ENCODE assay signal across 11 cellular contexts in the genomic region with DNA sequence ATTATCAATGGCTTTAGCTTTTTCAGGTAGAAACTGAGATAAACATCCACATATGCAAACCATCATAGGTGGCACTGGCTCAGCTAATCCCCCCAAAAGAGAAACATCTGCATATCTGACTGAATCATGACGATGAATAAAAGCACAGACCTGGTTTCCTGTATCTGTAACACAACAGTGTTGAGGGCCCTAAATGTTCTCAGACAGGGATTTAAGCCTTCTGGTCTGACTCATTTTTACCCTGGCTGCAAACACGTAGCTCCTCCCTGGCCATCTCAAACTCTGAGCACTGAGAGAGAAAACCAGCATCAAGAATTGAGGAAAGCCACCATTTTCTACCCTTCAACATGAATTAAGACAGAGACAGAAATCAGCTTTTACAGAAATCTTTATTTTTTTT. TPM values are rescaled to one million over a fixed set of nuclear protein-coding genes. Genes with fewer than 3 reads are reported as not detected.
A peak's percentile ranks its signal among the peaks of the same experiment; 100 is the strongest.
DNase-seq lines count a peak whose midpoint lies in the region; ATAC-seq and TF ChIP-seq lines count a peak whose summit lies in the region.
"Had no signal": no experiment of that assay in that cellular context is flagged by ENCODE, and none has a peak within 500 bp of the region (broad histone marks: within the 10 kb centered on the region; RNA-seq: fewer than 3 reads in every experiment).

No MANE protein-coding gene starts in this region.

- H3K27ac ChIP-seq in foreskin keratinocyte = no peak overlapping the region
- no peak overlapping the region for H3K27ac ChIP-seq in SJCRH30
- no peak overlapping the region for H3K27ac ChIP-seq in gastrocnemius medialis

- TF ChIP-seq CTCF in foreskin keratinocyte (conservative IDR thresholded peaks at IDR 0.05) (no peak), gastrocnemius medialis (IDR thresholded peaks at IDR 0.05 in 4 of 5, conservative IDR thresholded peaks at IDR 0.05 in 1 of 5) (no peak)

- intact Hi-C loops in activated T-helper 1 cell treated with anti-CD3 and anti-CD28 coated beads, Interleukin-12 subunit alpha, Interleukin-12 subunit beta, Interleukin-2, Interleukin-4 antibody, amounts not matched to agents 30 ng/mL and 10 ng/mL and 1 ng/mL, durations not matched to agents 14 hours and 24 hours and 36 hours (cut with micrococcal nuclease) = loop anchor here (2.0 to 10.0 kb wide), 3 partner anchors 35 to 377 kb away; partner anchors contain the start of genes CNOT10, CRTAP, GLB1 and TMPPE
- intact Hi-C loops in gastrocnemius medialis (cut with DNase I; ENCODE audit: low total_unique reads) = no loop called here

- DNase-seq in AG08395 (ENCODE audit: low spot score) (peak; percentile 70), foreskin keratinocyte (peak; percentile 16 to 43), SJCRH30 (no peak), gastrocnemius medialis (no peak), NCI-H2171 treated with DMSO at 0.1 percent for 48 hours (lab: John Stamatoyannopoulos, UW) (no peak)
- DNase-seq in activated T-helper 1 cell treated with anti-CD3 and anti-CD28 coated beads, Interleukin-12 subunit alpha, Interleukin-12 subunit beta, Interleukin-2, Interleukin-4 antibody, amounts not matched to agents 30 ng/mL and 10 ng/mL and 1 ng/mL, durations not matched to agents 14 hours and 24 hours and 36 hours (ENCODE audit: low spot score) = no peak
- DNase-seq in naive thymus-derived CD8-positive, alpha-beta T cell = no peak
- DNase-seq: left colon, NCI-H1930 had no signal

- TF ChIP-seq POLR2A in gastrocnemius medialis (IDR thresholded peaks at IDR 0.05) = no peak

- H3K27ac Mint-ChIP-seq in activated T-helper 1 cell treated with anti-CD3 and anti-CD28 coated beads, Interleukin-12 subunit alpha, Interleukin-12 subunit beta, Interleukin-2, Interleukin-4 antibody, amounts not matched to agents 30 ng/mL and 10 ng/mL and 1 ng/mL, durations not matched to agents 14 hours and 24 hours and 36 hours = peak overlapping the region; percentile 90
- peak overlapping the region in 3 of 10 donors; percentile 25 to 93 (median 75) for H3K27ac Mint-ChIP-seq in naive thymus-derived CD8-positive, alpha-beta T cell

- no peaks in the 10 kb centered on the region for H3K9me3 ChIP-seq in SJCRH30 (replicated peaks)
- H3K9me3 ChIP-seq in gastrocnemius medialis = no peaks in the 10 kb centered on the region

- peaks cover 3% of the 10 kb centered on the region for H3K9me3 Mint-ChIP-seq in activated T-helper 1 cell treated with anti-CD3 and anti-CD28 coated beads, Interleukin-12 subunit alpha, Interleukin-12 subunit beta, Interleukin-2, Interleukin-4 antibody, amounts not matched to agents 30 ng/mL and 10 ng/mL and 1 ng/mL, durations not matched to agents 14 hours and 24 hours and 36 hours
- no peaks in the 10 kb centered on the region for H3K9me3 Mint-ChIP-seq in naive thymus-derived CD8-positive, alpha-beta T cell

- H3K27me3 ChIP-seq in foreskin keratinocyte = no peaks in the 10 kb centered on the region
- H3K27me3 ChIP-seq in SJCRH30 = no peaks in the 10 kb centered on the region
- H3K27me3 ChIP-seq in gastrocnemius medialis = no peaks in the 10 kb centered on the region

- in situ Hi-C loops in gastrocnemius medialis (cut with MboI; ENCODE audit: low sequenced_read_pairs in 4 of 4) = no loop called here

- ATAC-seq in HG02870 (IDR thresholded peaks at IDR 0.05; ENCODE audit: unreplicated experiment) (peak; percentile 38), foreskin keratinocyte (peak; percentile 65), gastrocnemius medialis (no peak)
- no peak for ATAC-seq in naive thymus-derived CD8-positive, alpha-beta T cell
- ATAC-seq: left colon had no signal

- H3K36me3 ChIP-seq in SJCRH30 (no peaks in the 10 kb centered on the region), gastrocnemius medialis (peaks cover 0 to 60% of the 10 kb centered on the region in 2 donors)

- peaks cover 57% of the 10 kb centered on the region for H3K36me3 Mint-ChIP-seq in activated T-helper 1 cell treated with anti-CD3 and anti-CD28 coated beads, Interleukin-12 subunit alpha, Interleukin-12 subunit beta, Interleukin-2, Interleukin-4 antibody, amounts not matched to agents 30 ng/mL and 10 ng/mL and 1 ng/mL, durations not matched to agents 14 hours and 24 hours and 36 hours (ENCODE audit: low read depth)
- peaks cover 9 to 65% (median 41%) of the 10 kb centered on the region in 3 donors for H3K36me3 Mint-ChIP-seq in naive thymus-derived CD8-positive, alpha-beta T cell

- H3K27me3 Mint-ChIP-seq in activated T-helper 1 cell treated with anti-CD3 and anti-CD28 coated beads, Interleukin-12 subunit alpha, Interleukin-12 subunit beta, Interleukin-2, Interleukin-4 antibody, amounts not matched to agents 30 ng/mL and 10 ng/mL and 1 ng/mL, durations not matched to agents 14 hours and 24 hours and 36 hours (ENCODE audit: insufficient read depth) = no peaks in the 10 kb centered on the region
- H3K27me3 Mint-ChIP-seq in naive thymus-derived CD8-positive, alpha-beta T cell = no peaks in the 10 kb centered on the region

- peak overlapping the region; percentile 64 for H3K4me3 Mint-ChIP-seq in activated T-helper 1 cell treated with anti-CD3 and anti-CD28 coated beads, Interleukin-12 subunit alpha, Interleukin-12 subunit beta, Interleukin-2, Interleukin-4 antibody, amounts not matched to agents 30 ng/mL and 10 ng/mL and 1 ng/mL, durations not matched to agents 14 hours and 24 hours and 36 hours
- peak overlapping the region in 3 of 10 donors; percentile 22 to 72 (median 72) for H3K4me3 Mint-ChIP-seq in naive thymus-derived CD8-positive, alpha-beta T cell
- H3K4me3 Mint-ChIP-seq: CD14-positive monocyte had no signal

- H3K4me3 ChIP-seq in SJCRH30 (no peak overlapping the region), gastrocnemius medialis (no peak overlapping the region)

- POLR2A ChIA-PET in naive thymus-derived CD8-positive, alpha-beta T cell (lab: Charles Lee) = no interaction called here

- H3K4me1 Mint-ChIP-seq in activated T-helper 1 cell treated with anti-CD3 and anti-CD28 coated beads, Interleukin-12 subunit alpha, Interleukin-12 subunit beta, Interleukin-2, Interleukin-4 antibody, amounts not matched to agents 30 ng/mL and 10 ng/mL and 1 ng/mL, durations not matched to agents 14 hours and 24 hours and 36 hours (ENCODE audit: low read depth) = peaks cover 76% of the 10 kb centered on the region
- H3K4me1 Mint-ChIP-seq in naive thymus-derived CD8-positive, alpha-beta T cell = peaks cover 15 to 56% (median 35%) of the 10 kb centered on the region in 4 donors

- H3K4me1 ChIP-seq in foreskin keratinocyte = no peaks in the 10 kb centered on the region
- H3K4me1 ChIP-seq in SJCRH30 = no peaks in the 10 kb centered on the region
- H3K4me1 ChIP-seq in gastrocnemius medialis = no peaks in the 10 kb centered on the region

RNA-seq across cellular contexts. Expression of gene GLB1, which starts 35.2 kb away (rescaled TPM):
- 51.7 and 65.0 TPM in 2 replicates for total RNA-seq in activated T-helper 1 cell treated with anti-CD3 and anti-CD28 coated beads, Interleukin-12 subunit alpha, Interleukin-12 subunit beta, Interleukin-2, Interleukin-4 antibody, amounts not matched to agents 30 ng/mL and 10 ng/mL and 1 ng/mL, durations not matched to agents 14 hours and 24 hours and 36 hours
- total RNA-seq in foreskin keratinocyte = 49.8 and 51.2 TPM in 2 replicates
- polyA plus RNA-seq in foreskin keratinocyte = 40.5 and 43.5 TPM in 2 replicates
- total RNA-seq in SJCRH30 (2014; rRNA removed; shearing (Covaris generic)) = 24.0 and 35.8 TPM in 2 replicates
- total RNA-seq in gastrocnemius medialis = 10 to 100 TPM; 11.4 to 38.0 (median 19.3) TPM
- total RNA-seq in naive thymus-derived CD8-positive, alpha-beta T cell = 10 to 100 TPM; 18.7 to 27.0 TPM
- polyA plus RNA-seq in naive thymus-derived CD8-positive, alpha-beta T cell = 10 to 100 TPM; 12.7 to 17.0 (median 16.3) TPM

RNA-seq across cellular contexts. Expression of gene TMPPE, which starts 35.2 kb away (rescaled TPM):
- 14.9 and 15.5 TPM in 2 replicates for total RNA-seq in activated T-helper 1 cell treated with anti-CD3 and anti-CD28 coated beads, Interleukin-12 subunit alpha, Interleukin-12 subunit beta, Interleukin-2, Interleukin-4 antibody, amounts not matched to agents 30 ng/mL and 10 ng/mL and 1 ng/mL, durations not matched to agents 14 hours and 24 hours and 36 hours
- total RNA-seq in foreskin keratinocyte = 5.5 and 6.0 TPM in 2 replicates
- 0.30 and 0.31 TPM in 2 replicates for polyA plus RNA-seq in foreskin keratinocyte
- total RNA-seq in SJCRH30 (2014; rRNA removed; shearing (Covaris generic)) = 2.9 and 3.2 TPM in 2 replicates
- total RNA-seq in gastrocnemius medialis = 1 to 10 TPM; 2.1 to 2.8 (median 2.6) TPM
- total RNA-seq in naive thymus-derived CD8-positive, alpha-beta T cell = 1 to 10 TPM; 6.9 TPM
- polyA plus RNA-seq in naive thymus-derived CD8-positive, alpha-beta T cell = under 1 TPM; 0.14 to 0.77 (median 0.64) TPM

RNA-seq across cellular contexts. Expression of gene CRTAP, which starts 52.0 kb away (rescaled TPM):
- total RNA-seq in activated T-helper 1 cell treated with anti-CD3 and anti-CD28 coated beads, Interleukin-12 subunit alpha, Interleukin-12 subunit beta, Interleukin-2, Interleukin-4 antibody, amounts not matched to agents 30 ng/mL and 10 ng/mL and 1 ng/mL, durations not matched to agents 14 hours and 24 hours and 36 hours = 30.3 and 33.2 TPM in 2 replicates
- total RNA-seq in foreskin keratinocyte (122 and 139 TPM in 2 replicates), gastrocnemius medialis (100 to 1,000 TPM in 1 of 4 donors, 10 to 100 TPM in 3; 75.2 to 107 (median 83.1) TPM)
- polyA plus RNA-seq in foreskin keratinocyte = 116 and 138 TPM in 2 replicates
- 107 TPM in 2 replicates for total RNA-seq in SJCRH30 (2014; rRNA removed; shearing (Covaris generic))
- total RNA-seq in naive thymus-derived CD8-positive, alpha-beta T cell = 10 to 100 TPM; 36.0 to 45.7 TPM
- polyA plus RNA-seq in naive thymus-derived CD8-positive, alpha-beta T cell = 10 to 100 TPM; 25.4 to 52.5 (median 36.0) TPM

Comparison
In these comparisons a context has a peak if more than half of its experiments do, and no peak if none do; other contexts are left out.
1. DNase-seq: peak in AG08395 (single experiment) and foreskin keratinocyte (2 of 2); none in activated T-helper 1 cell treated with anti-CD3 and anti-CD28 coated beads, Interleukin-12 subunit alpha, Interleukin-12 subunit beta, Interleukin-2, Interleukin-4 antibody, amounts not matched to agents 30 ng/mL and 10 ng/mL and 1 ng/mL, durations not matched to agents 14 hours and 24 hours and 36 hours (single experiment), SJCRH30 (0 of 2), gastrocnemius medialis (0 of 2), naive thymus-derived CD8-positive, alpha-beta T cell (0 of 10) and NCI-H2171 treated with DMSO at 0.1 percent for 48 hours (single experiment).
2. ATAC-seq: peak in HG02870 (single experiment) and foreskin keratinocyte (single experiment); none in gastrocnemius medialis (0 of 2) and naive thymus-derived CD8-positive, alpha-beta T cell (0 of 2).